8 cellular contexts compared by ENCODE assay signal in the genomic region with DNA sequence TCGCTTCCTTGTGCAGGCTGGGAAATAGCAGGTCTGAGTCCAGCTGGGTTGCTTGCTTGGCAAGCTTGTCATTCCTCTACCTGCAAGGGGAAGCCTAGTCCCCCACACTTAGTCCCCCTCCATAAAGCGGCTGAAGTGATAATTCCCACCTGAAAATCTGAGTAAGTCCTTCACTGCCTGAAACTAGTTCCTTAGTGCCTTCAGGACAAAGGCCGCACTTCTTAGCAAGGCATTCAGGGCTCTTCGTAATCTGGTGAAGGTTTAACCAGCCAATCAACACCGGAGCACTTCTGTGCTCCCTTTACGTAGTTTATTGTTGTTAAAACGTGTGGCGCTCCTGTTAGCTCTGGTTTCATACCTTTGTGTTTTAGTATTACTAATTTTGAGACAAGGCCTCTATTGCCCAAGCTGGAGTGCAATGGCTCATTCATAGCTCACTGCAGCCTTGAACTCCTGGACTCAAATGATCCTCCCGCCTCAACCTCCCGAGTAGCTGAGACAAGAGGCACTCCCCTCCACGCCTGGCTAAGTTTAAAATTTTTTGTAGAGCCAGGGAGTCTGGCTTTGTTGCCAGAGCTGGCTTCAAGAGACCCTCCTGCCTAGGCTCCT. TPM values are rescaled to one million over a fixed set of nuclear protein-coding genes. Genes with fewer than 3 reads are reported as not detected.
DNase-seq lines count a peak whose midpoint lies in the region; ATAC-seq and TF ChIP-seq lines count a peak whose summit lies in the region.

No MANE protein-coding gene starts in this region.

- in situ Hi-C loops in brain microvascular endothelial cell (cut with HindIII; ENCODE audit: low pct_ligation_motif_present, low sequenced_read_pairs): no loop called here

- peaks cover 17% of the 10 kb centered on the region for H3K4me1 Mint-ChIP-seq in mesothelial cell of epicardium

- CTCF ChIA-PET in AG04450 (lab: Charles Lee): interaction anchor here (1.3 to 3.3 kb wide), 3 partner anchors 10 to 335 kb away, joined by 3 to 16 read pairs (median 3); partner anchors contain the start of gene NRN1L

- no peaks in the 10 kb centered on the region for H3K9me3 ChIP-seq in AG04450 (ENCODE audit: control insufficient read depth, insufficient read depth, low read length)

- POLR2A ChIA-PET in AG04450 (lab: Yijun Ruan, JAX): interaction anchor here (1.1 to 2.0 kb wide), 2 partner anchors 10 to 49 kb away, joined by 3 to 10 read pairs; partner anchors contain the start of gene NRN1L

- no peak for TF ChIP-seq CTCF in AG04450 (IDR thresholded peaks at IDR 0.05; ENCODE audit: low read depth, low read length)
- TF ChIP-seq CTCF in brain microvascular endothelial cell (IDR thresholded peaks at IDR 0.05; ENCODE audit: low read depth, low read length, missing control alignments): no peak
- no peak for TF ChIP-seq CTCF in mesothelial cell of epicardium (IDR thresholded peaks at IDR 0.05; ENCODE audit: unreplicated experiment)

- peak overlapping the region; percentile 75 for H3K27ac ChIP-seq in AG04450 (ENCODE audit: low read depth, low read length)
- peak overlapping the region; percentile 85 for H3K27ac ChIP-seq in brain microvascular endothelial cell

- no peaks in the 10 kb centered on the region for H3K36me3 ChIP-seq in brain microvascular endothelial cell (replicated peaks)

- H3K9me3 Mint-ChIP-seq in mesothelial cell of epicardium: no peaks in the 10 kb centered on the region

- no peaks in the 10 kb centered on the region for H3K27me3 ChIP-seq in AG04450 (ENCODE audit: control insufficient read depth, insufficient read depth, low read length)
- H3K27me3 ChIP-seq in brain microvascular endothelial cell (replicated peaks): no peaks in the 10 kb centered on the region

- ATAC-seq in HG02610 (IDR thresholded peaks at IDR 0.05; ENCODE audit: unreplicated experiment) (peak; percentile 7), GM21360 (IDR thresholded peaks at IDR 0.05; ENCODE audit: unreplicated experiment) (no peak), GM19328 (IDR thresholded peaks at IDR 0.05; ENCODE audit: unreplicated experiment) (no peak)

- peak overlapping the region; percentile 99 for H3K27ac Mint-ChIP-seq in mesothelial cell of epicardium

- DNase-seq in AG04450 (ENCODE audit: low read depth, low spot score) (no peak), brain microvascular endothelial cell (no peak), mesothelial cell of epicardium (ENCODE audit: low spot score in 2 of 2, unreplicated experiment in 2 of 2) (no peak), Ammon's horn (ENCODE audit: low spot score) (no peak), epidermal melanocyte (ENCODE audit: insufficient read length, low spot score) (no peak)

- no peaks in the 10 kb centered on the region for H3K36me3 Mint-ChIP-seq in mesothelial cell of epicardium

- peak overlapping the region; percentile 98 for H3K4me3 Mint-ChIP-seq in mesothelial cell of epicardium

- no peaks in the 10 kb centered on the region for H3K27me3 Mint-ChIP-seq in mesothelial cell of epicardium (ENCODE audit: low read depth)

- peak overlapping the region; percentile 87 for H3K4me3 ChIP-seq in AG04450 (ENCODE audit: low read depth, low read length)
- H3K4me3 ChIP-seq in brain microvascular endothelial cell (ENCODE audit: low read depth, low read length): peak overlapping the region; percentile 86

RNA-seq across cellular contexts. Expression of gene PSKH1, which starts 0.8 kb away (rescaled TPM):
- polyA plus RNA-seq in AG04450 (2011; rRNA removed): 18.2 and 26.6 TPM in 2 replicates
- polyA minus RNA-seq in AG04450 (2011; rRNA and poly(A)+ RNA removed): 34.7 and 47.0 TPM in 2 replicates
- total RNA-seq in mesothelial cell of epicardium: 41.5 to 44.5 TPM (median 43.3 TPM) in 3 replicates

RNA-seq across cellular contexts. Expression of gene NRN1L, which starts 9.2 kb away (rescaled TPM):
- polyA plus RNA-seq in AG04450 (2011; rRNA removed): 0.21 TPM in 1 of 2 replicates, not detected in the other
- not detected in 2 replicates for polyA minus RNA-seq in AG04450 (2011; rRNA and poly(A)+ RNA removed)
- 0.66 to 0.99 TPM in 2 of 3 replicates, not detected in the other for total RNA-seq in mesothelial cell of epicardium

RNA-seq across cellular contexts. Expression of gene EDC4, which starts 21.0 kb away (rescaled TPM):
- polyA plus RNA-seq in AG04450 (2011; rRNA removed): 18.7 and 31.6 TPM in 2 replicates
- 68.6 and 108 TPM in 2 replicates for polyA minus RNA-seq in AG04450 (2011; rRNA and poly(A)+ RNA removed)
- total RNA-seq in mesothelial cell of epicardium: 71.7 to 83.4 TPM (median 80.2 TPM) in 3 replicates

RNA-seq across cellular contexts. Expression of gene CTRL, which starts 37.8 kb away (rescaled TPM):
- polyA plus RNA-seq in AG04450 (2011; rRNA removed): 0.14 and 0.29 TPM in 2 replicates
- polyA minus RNA-seq in AG04450 (2011; rRNA and poly(A)+ RNA removed): 0.70 TPM in 1 of 2 replicates, not detected in the other
- 1.00 to 1.5 TPM (median 1.4 TPM) in 3 replicates for total RNA-seq in mesothelial cell of epicardium

RNA-seq across cellular contexts. Expression of gene PSMB10, which starts 42.8 kb away (rescaled TPM):
- 18.1 and 29.1 TPM in 2 replicates for polyA plus RNA-seq in AG04450 (2011; rRNA removed)
- 7.3 and 7.7 TPM in 2 replicates for polyA minus RNA-seq in AG04450 (2011; rRNA and poly(A)+ RNA removed)
- total RNA-seq in mesothelial cell of epicardium: 14.0 to 17.2 TPM (median 16.7 TPM) in 3 replicates
